Comparison of ENCODE assay signal across 8 cellular contexts in genomic region chr2:235669269-235669831, GRCh38.
DNase-seq lines count a peak whose midpoint lies in the region; ATAC-seq, FAIRE-seq and TF ChIP-seq lines count a peak whose summit lies in the region.

No MANE protein-coding gene starts in this region.

- H3K9ac ChIP-seq in keratinocyte (ENCODE audit: control insufficient read depth, extremely low read depth, insufficient read depth, low read length): no peak overlapping the region
- no peak overlapping the region for H3K9ac ChIP-seq in smooth muscle cell (ENCODE audit: low read depth)

- peak overlapping the region; percentile 75 for H3K27ac ChIP-seq in cingulate gyrus (ENCODE audit: low read depth, low read length)
- no peak overlapping the region for H3K27ac ChIP-seq in keratinocyte (ENCODE audit: control insufficient read depth, insufficient read depth, low read length)
- peak overlapping the region; percentile 52 for H3K27ac ChIP-seq in smooth muscle cell (ENCODE audit: low read depth)

- dilution Hi-C loops in keratinocyte (cut with MboI; ENCODE audit: extremely low pct_ligation_motif_present, low sequenced_read_pairs): no loop called here

- no peaks in the 10 kb centered on the region for H3K9me3 ChIP-seq in keratinocyte (ENCODE audit: control insufficient read depth, low read depth, low read length)
- no peaks in the 10 kb centered on the region for H3K9me3 ChIP-seq in smooth muscle cell (replicated peaks; ENCODE audit: low read depth)

- DNase-seq in COLO668 (lab: John Stamatoyannopoulos, UW; ENCODE audit: unreplicated experiment) (peak; percentile 90), LNCaP clone FGC (ENCODE audit: low read depth) (no peak), T-helper 22 cell (ENCODE audit: low read depth) (peak; percentile 4), keratinocyte (ENCODE audit: low read depth, low spot score) (peak; percentile 26), smooth muscle cell (lab: John Stamatoyannopoulos, UW; ENCODE audit: unreplicated experiment) (no peak), epidermal melanocyte (ENCODE audit: insufficient read length, low spot score) (no peak)

- no peaks in the 10 kb centered on the region for H3K27me3 ChIP-seq in keratinocyte (ENCODE audit: control insufficient read depth, extremely low read depth, insufficient read depth, low read length)
- H3K27me3 ChIP-seq in smooth muscle cell (ENCODE audit: low read depth): peaks cover 50% of the 10 kb centered on the region

- H3K36me3 ChIP-seq in keratinocyte (ENCODE audit: control insufficient read depth in 2 of 2, extremely low read depth in 1 of 2, insufficient read depth in 2 of 2, low read length in 2 of 2) (no peaks in the 10 kb centered on the region), smooth muscle cell (ENCODE audit: low read depth) (no peaks in the 10 kb centered on the region)

- peak overlapping the region; percentile 33 for H3K4me2 ChIP-seq in keratinocyte (ENCODE audit: control insufficient read depth, extremely low read depth, insufficient read depth, low read depth, low read length)
- H3K4me2 ChIP-seq in smooth muscle cell: peak overlapping the region; percentile 83

- peaks cover 3% of the 10 kb centered on the region for H3K79me2 ChIP-seq in keratinocyte (ENCODE audit: control insufficient read depth, insufficient read depth, low read length)
- H3K79me2 ChIP-seq in smooth muscle cell (ENCODE audit: low read depth): peaks cover 9% of the 10 kb centered on the region

- peaks cover 11% of the 10 kb centered on the region for H4K20me1 ChIP-seq in keratinocyte (ENCODE audit: control insufficient read depth, extremely low read depth, insufficient read depth, low read length)
- peaks cover 95% of the 10 kb centered on the region for H4K20me1 ChIP-seq in smooth muscle cell (ENCODE audit: low read depth)

- no peak for FAIRE-seq in keratinocyte (lab: Jason Lieb, UNC)

- H2AFZ ChIP-seq in keratinocyte (ENCODE audit: control insufficient read depth, low read length) (no peak overlapping the region), smooth muscle cell (ENCODE audit: low read depth) (no peak overlapping the region)

- H3K9me1 ChIP-seq in keratinocyte (ENCODE audit: control insufficient read depth, extremely low read depth, insufficient read depth, low read length): no peaks in the 10 kb centered on the region

- H3F3A ChIP-seq in smooth muscle cell (ENCODE audit: low read depth): no peaks in the 10 kb centered on the region

- H3K4me3 ChIP-seq in LNCaP clone FGC (ENCODE audit: low read depth, low read length): 0 out of 2 replicates have a peak overlapping the region, but pooled peaks have one; percentile 13
- H3K4me3 ChIP-seq in keratinocyte (ENCODE audit: control insufficient read depth in 2 of 3, extremely low read depth in 1 of 3, insufficient read depth in 2 of 3, low read depth in 1 of 3, low read length in 3 of 3): peak overlapping the region in 1 of 3 experiments; percentile 25
- peak overlapping the region; percentile 49 for H3K4me3 ChIP-seq in smooth muscle cell

- TF ChIP-seq CTCF in LNCaP clone FGC (IDR thresholded peaks at IDR 0.05; ENCODE audit: control insufficient read depth, extremely low read depth, insufficient read depth) (no peak), keratinocyte (optimal IDR thresholded peaks at IDR 0.05 in 1 of 3, IDR thresholded peaks at IDR 0.05 in 1 of 3, conservative IDR thresholded peaks at IDR 0.05 in 1 of 3; ENCODE audit: extremely low read depth in 1 of 3, insufficient read depth in 2 of 3, low read length in 3 of 3) (no peak), smooth muscle cell (IDR thresholded peaks at IDR 0.05; ENCODE audit: borderline replicate concordance, insufficient read depth, poor library complexity, severe bottlenecking) (no peak)

- H3K4me1 ChIP-seq in keratinocyte (ENCODE audit: control insufficient read depth, extremely low read depth, insufficient read depth, low read length): peaks cover 20% of the 10 kb centered on the region
- peaks cover 34% of the 10 kb centered on the region for H3K4me1 ChIP-seq in smooth muscle cell (ENCODE audit: low read depth)

- 2% methylated on average over 51 of the region's 77 CpGs for WGBS in smooth muscle cell (ENCODE audit: low lambda C conversion rate)

- ATAC-seq in HG03095 (IDR thresholded peaks at IDR 0.05; ENCODE audit: unreplicated experiment): no peak

Comparison
In these comparisons a context has a peak if more than half of its experiments do, and no peak if none do; other contexts are left out.
1. DNase-seq: peak in COLO668 (single experiment), T-helper 22 cell (single experiment) and keratinocyte (single experiment); none in LNCaP clone FGC (single experiment), smooth muscle cell (single experiment) and epidermal melanocyte (single experiment).